ENCODE assay signal across 14 cellular contexts in genomic region chr15:68601206-68602197, GRCh38. TPM values are rescaled to one million over a fixed set of nuclear protein-coding genes. Genes with fewer than 3 reads are reported as not detected.
DNase-seq lines count a peak whose midpoint lies in the region; ATAC-seq, FAIRE-seq and TF ChIP-seq lines count a peak whose summit lies in the region.
"Had no signal": no experiment of that assay in that cellular context is flagged by ENCODE, and none has a peak within 500 bp of the region (broad histone marks: within the 10 kb centered on the region; RNA-seq: fewer than 3 reads in every experiment).

No MANE protein-coding gene starts in this region.

- no peaks in the 10 kb centered on the region for H3K9me3 Mint-ChIP-seq in activated naive CD8-positive, alpha-beta T cell treated with anti-CD3 and anti-CD28 coated beads for 36 hours
- H3K9me3 Mint-ChIP-seq in progenitor cell of endocrine pancreas (ENCODE audit: low read depth) = no peaks in the 10 kb centered on the region
- H3K9me3 Mint-ChIP-seq: activated CD8-positive, alpha-beta T cell treated with anti-CD3 and anti-CD28 coated beads for 36 hours had no signal

- no peaks in the 10 kb centered on the region for H3K36me3 ChIP-seq in HAP-1 (replicated peaks)

- H3K9me3 ChIP-seq in HAP-1 = no peaks in the 10 kb centered on the region

- DNase-seq in HAP-1 (ENCODE audit: low spot score in 2 of 2) (peak; percentile 56 to 63), astrocyte of the spinal cord (ENCODE audit: low read depth, low spot score) (peak; percentile 57), left cardiac atrium (peak; percentile 69), retina (peak; percentile 46), urothelium cell line (ENCODE audit: low spot score) (no peak), progenitor cell of endocrine pancreas (ENCODE audit: low spot score, unreplicated experiment) (no peak), OCI-M1 (lab: John Stamatoyannopoulos, UW) (no peak)
- no peak for DNase-seq in activated naive CD8-positive, alpha-beta T cell treated with anti-CD3 and anti-CD28 coated beads for 36 hours
- DNase-seq: activated CD8-positive, alpha-beta T cell treated with anti-CD3 and anti-CD28 coated beads for 36 hours; activated effector memory CD4-positive, alpha-beta T cell treated with Interleukin-2 at 50 U/mL for 16 hours; DMS53; NCI-H1436 treated with DMSO at 0.1 percent for 48 hours; stimulated activated CD4-positive, alpha-beta T cell treated with anti-CD3 and anti-CD28 coated beads, Interleukin-12 subunit alpha, Interleukin-12 subunit beta, amount 100 ng/mL, for 4 hours had no signal

- H3K36me3 Mint-ChIP-seq in activated naive CD8-positive, alpha-beta T cell treated with anti-CD3 and anti-CD28 coated beads for 36 hours = no peaks in the 10 kb centered on the region
- no peaks in the 10 kb centered on the region for H3K36me3 Mint-ChIP-seq in progenitor cell of endocrine pancreas (ENCODE audit: insufficient read depth)

- H3K27me3 ChIP-seq in HAP-1 (ENCODE audit: low read depth) = no peaks in the 10 kb centered on the region

- intact Hi-C loops in left cardiac atrium (cut with DNase I) = no loop called here

- TF ChIP-seq CTCF in astrocyte of the spinal cord (IDR thresholded peaks at IDR 0.05; ENCODE audit: low read depth, low read length) (no peak), progenitor cell of endocrine pancreas (IDR thresholded peaks at IDR 0.05; ENCODE audit: unreplicated experiment) (no peak)

- no peaks in the 10 kb centered on the region for H3K4me1 Mint-ChIP-seq in activated naive CD8-positive, alpha-beta T cell treated with anti-CD3 and anti-CD28 coated beads for 36 hours
- H3K4me1 Mint-ChIP-seq in progenitor cell of endocrine pancreas (ENCODE audit: low read depth) = peaks cover 2% of the 10 kb centered on the region

- no peak overlapping the region for H3K27ac Mint-ChIP-seq in activated naive CD8-positive, alpha-beta T cell treated with anti-CD3 and anti-CD28 coated beads for 36 hours
- no peak overlapping the region for H3K27ac Mint-ChIP-seq in progenitor cell of endocrine pancreas
- H3K27ac Mint-ChIP-seq: activated CD8-positive, alpha-beta T cell treated with anti-CD3 and anti-CD28 coated beads for 36 hours had no signal

- H3K4me3 ChIP-seq in HAP-1 (no peak overlapping the region), astrocyte of the spinal cord (ENCODE audit: low read depth, low read length) (no peak overlapping the region)

- peaks cover 24% of the 10 kb centered on the region for H3K4me1 ChIP-seq in HAP-1

- peak; percentile 34 to 42 for ATAC-seq in left cardiac atrium
- ATAC-seq: activated CD8-positive, alpha-beta T cell treated with anti-CD3 and anti-CD28 coated beads for 36 hours had no signal

- no peak overlapping the region for H3K4me3 Mint-ChIP-seq in activated naive CD8-positive, alpha-beta T cell treated with anti-CD3 and anti-CD28 coated beads for 36 hours
- H3K4me3 Mint-ChIP-seq in progenitor cell of endocrine pancreas (ENCODE audit: low read depth) = no peak overlapping the region
- H3K4me3 Mint-ChIP-seq: activated CD8-positive, alpha-beta T cell treated with anti-CD3 and anti-CD28 coated beads for 36 hours had no signal

- FAIRE-seq in urothelium cell line (lab: Jason Lieb, UNC) = no peak
- FAIRE-seq: TTC549 had no signal

- in situ Hi-C loops in HAP-1 (cut with MboI; ENCODE audit: low sequenced_read_pairs) (no loop called here), astrocyte of the spinal cord (cut with HindIII; ENCODE audit: low sequenced_read_pairs) (no loop called here)

- H3K27me3 Mint-ChIP-seq in activated naive CD8-positive, alpha-beta T cell treated with anti-CD3 and anti-CD28 coated beads for 36 hours = no peaks in the 10 kb centered on the region
- H3K27me3 Mint-ChIP-seq in progenitor cell of endocrine pancreas = peaks cover 25% of the 10 kb centered on the region

RNA-seq across cellular contexts. Expression of gene CORO2B, which starts 22.7 kb away (rescaled TPM):
- 1 to 10 TPM; 8.5 to 8.9 TPM for total RNA-seq in left cardiac atrium
- not detected for total RNA-seq in activated naive CD8-positive, alpha-beta T cell treated with anti-CD3 and anti-CD28 coated beads for 36 hours
- total RNA-seq in progenitor cell of endocrine pancreas = 1.5 and 2.0 TPM in 2 replicates
- total RNA-seq: activated CD8-positive, alpha-beta T cell treated with anti-CD3 and anti-CD28 coated beads for 36 hours had no signal

Comparison
In these comparisons a context has a peak if more than half of its experiments do, and no peak if none do; other contexts are left out.
1. DNase-seq: peak in HAP-1 (2 of 2), astrocyte of the spinal cord (single experiment), left cardiac atrium (single experiment) and retina (single experiment); none in urothelium cell line (single experiment), activated naive CD8-positive, alpha-beta T cell treated with anti-CD3 and anti-CD28 coated beads for 36 hours (single experiment), progenitor cell of endocrine pancreas (single experiment) and OCI-M1 (single experiment).